ENCODE assay signal across 25 cellular contexts in genomic region chr5:66553368-66553912, GRCh38. TPM values are rescaled to one million over a fixed set of nuclear protein-coding genes. Genes with fewer than 3 reads are reported as not detected.
DNase-seq lines count a peak whose midpoint lies in the region; ATAC-seq and TF ChIP-seq lines count a peak whose summit lies in the region.
"Had no signal": no experiment of that assay in that cellular context is flagged by ENCODE, and none has a peak within 500 bp of the region (broad histone marks: within the 10 kb centered on the region; RNA-seq: fewer than 3 reads in every experiment).

No MANE protein-coding gene starts in this region.

- in situ Hi-C loops in GM13976 (cut with MboI; ENCODE audit: low sequenced_read_pairs, unreplicated experiment) (no loop called here), ACHN (cut with HindIII; ENCODE audit: low pct_ligation_motif_present, low pct_unique_long_range_greater_than_20kb, low sequenced_read_pairs) (no loop called here)

- no peaks in the 10 kb centered on the region for H3K9me2 ChIP-seq in GM23338 (ENCODE audit: insufficient read depth)

- 0 out of 2 replicates have a peak overlapping the region, but pooled peaks have one; percentile 21 for H3K27ac Mint-ChIP-seq in GM23338
- peak overlapping the region; percentile 32 for H3K27ac Mint-ChIP-seq in activated T-helper 17 cell treated with anti-CD3 and anti-CD28 coated beads, Interleukin-2, amount 50 U/mL, for 72 hours
- H3K27ac Mint-ChIP-seq: brain, nephron progenitor cell had no signal

- H3K4me3 ChIP-seq in GM23338 (no peak overlapping the region), lower lobe of right lung (no peak overlapping the region)
- H3K4me3 ChIP-seq: left ventricle myocardium inferior, mucosa of descending colon, right lobe of liver, tibial artery had no signal

- H3K4me1 ChIP-seq in GM23338 (ENCODE audit: insufficient read depth), result no peaks in the 10 kb centered on the region
- peaks cover 12% of the 10 kb centered on the region for H3K4me1 ChIP-seq in lower lobe of right lung
- H3K4me1 ChIP-seq: left ventricle myocardium inferior, right lobe of liver, tibial artery had no signal

- no peaks in the 10 kb centered on the region for H4K20me1 ChIP-seq in GM23338 (replicated peaks; ENCODE audit: insufficient read depth)

- DNase-seq in DMS53 (lab: John Stamatoyannopoulos, UW) (peak; percentile 58), GM23338 (ENCODE audit: low spot score) (no peak), lower lobe of right lung (no peak), GM13976 (ENCODE audit: low spot score) (no peak), ACHN (no peak)
- no peak for DNase-seq in activated CD4-positive, alpha-beta T cell treated with anti-CD3 and anti-CD28 coated beads for 48 hours
- no peak for DNase-seq in stimulated activated naive CD4-positive, alpha-beta T cell (lab: John Stamatoyannopoulos, UW)
- DNase-seq: activated CD4-positive, alpha-beta T cell treated with anti-CD3 and anti-CD28 coated beads, Interleukin-2, amount 50 U/mL, for 4 hours; activated CD8-positive, alpha-beta memory T cell treated with anti-CD3 and anti-CD28 coated beads, Interleukin-2, amount 50 U/mL, for 4 hours; activated effector memory CD4-positive, alpha-beta T cell treated with Interleukin-2 at 50 U/mL for 16 hours; DMS 273 treated with DMSO at 0.1 percent for 48 hours; left ventricle myocardium inferior; NCI-H1048; NCI-H187; nephron progenitor cell; right lobe of liver; Right ventricle myocardium superior; stimulated activated CD4-positive, alpha-beta T cell treated with anti-CD3 and anti-CD28 coated beads, Interleukin-4, amount 100 ng/mL, for 4 hours; T-helper 9 cell; tibial artery; WERI-Rb-1 had no signal

- no peak overlapping the region for H3K4me3 Mint-ChIP-seq in GM23338
- H3K4me3 Mint-ChIP-seq in activated T-helper 17 cell treated with anti-CD3 and anti-CD28 coated beads, Interleukin-2, amount 50 U/mL, for 72 hours, result no peak overlapping the region
- H3K4me3 Mint-ChIP-seq: activated naive CD8-positive, alpha-beta T cell treated with anti-CD3 and anti-CD28 coated beads, Interleukin-2, amount 50 U/mL, for 24 hours; brain; nephron progenitor cell had no signal

- intact Hi-C loops in lower lobe of right lung (cut with DNase I), result no loop called here

- H3K9me3 Mint-ChIP-seq in GM23338, result peaks cover 17% of the 10 kb centered on the region
- no peaks in the 10 kb centered on the region for H3K9me3 Mint-ChIP-seq in activated T-helper 17 cell treated with anti-CD3 and anti-CD28 coated beads, Interleukin-2, amount 50 U/mL, for 72 hours

- no peak overlapping the region for H2AFZ ChIP-seq in GM23338

- no peaks in the 10 kb centered on the region for H3K9me3 ChIP-seq in lower lobe of right lung
- H3K9me3 ChIP-seq: mucosa of descending colon, right lobe of liver, tibial artery had no signal

- H3K27ac ChIP-seq in GM23338 (ENCODE audit: low read depth) (no peak overlapping the region), lower lobe of right lung (no peak overlapping the region)
- H3K27ac ChIP-seq: left ventricle myocardium inferior, right lobe of liver, tibial artery, WERI-Rb-1 had no signal

- H3K27me3 ChIP-seq in GM23338 (ENCODE audit: insufficient read depth) (no peaks in the 10 kb centered on the region), lower lobe of right lung (ENCODE audit: low read depth) (no peaks in the 10 kb centered on the region)
- H3K27me3 ChIP-seq: right lobe of liver, tibial artery had no signal

- H3F3A ChIP-seq in GM23338 (replicated peaks; ENCODE audit: low read depth), result no peaks in the 10 kb centered on the region

- H3K4me1 Mint-ChIP-seq in GM23338, result no peaks in the 10 kb centered on the region
- peaks cover 8% of the 10 kb centered on the region for H3K4me1 Mint-ChIP-seq in activated T-helper 17 cell treated with anti-CD3 and anti-CD28 coated beads, Interleukin-2, amount 50 U/mL, for 72 hours
- H3K4me1 Mint-ChIP-seq: brain, nephron progenitor cell had no signal

- H3K36me3 ChIP-seq in GM23338 (ENCODE audit: insufficient read depth) (0 out of 2 replicates have a peak, but pooled peaks cover 7% of the 10 kb centered on the region), lower lobe of right lung (no peaks in the 10 kb centered on the region)
- H3K36me3 ChIP-seq: left ventricle myocardium inferior, right lobe of liver, tibial artery, WERI-Rb-1 had no signal

- H3K27me3 Mint-ChIP-seq in GM23338 (ENCODE audit: insufficient read depth, low read depth, poor library complexity), result peaks cover 2% of the 10 kb centered on the region
- H3K27me3 Mint-ChIP-seq in activated T-helper 17 cell treated with anti-CD3 and anti-CD28 coated beads, Interleukin-2, amount 50 U/mL, for 72 hours, result peaks cover 6% of the 10 kb centered on the region

- peaks cover 3% of the 10 kb centered on the region; the same call in 2 of the 3 replicates for H3K36me3 Mint-ChIP-seq in GM23338 (ENCODE audit: low read depth)
- no peaks in the 10 kb centered on the region for H3K36me3 Mint-ChIP-seq in activated T-helper 17 cell treated with anti-CD3 and anti-CD28 coated beads, Interleukin-2, amount 50 U/mL, for 72 hours (ENCODE audit: low read depth)
- H3K36me3 Mint-ChIP-seq: brain had no signal

- no peaks in the 10 kb centered on the region for H3K79me2 ChIP-seq in GM23338 (replicated peaks; ENCODE audit: insufficient read depth)

- no peak overlapping the region for H3K4me2 ChIP-seq in GM23338

- no peak for ATAC-seq in GM23338
- no peak for ATAC-seq in activated T-helper 17 cell treated with anti-CD3 and anti-CD28 coated beads, Interleukin-2, amount 50 U/mL, for 72 hours (replicated peaks)
- ATAC-seq in lower lobe of right lung, result peak; percentile 47 to 58

- TF ChIP-seq CTCF in GM23338 (conservative IDR thresholded peaks at IDR 0.05; ENCODE audit: low read depth in 2 of 2), result no peak
- TF ChIP-seq CTCF in lower lobe of right lung (IDR thresholded peaks at IDR 0.05), result no peak
- TF ChIP-seq CTCF in GM13976 (IDR thresholded peaks at IDR 0.05; ENCODE audit: borderline replicate concordance, control extremely low read depth, extremely low read depth, insufficient read depth, missing control alignments), result no peak

TF ChIP-seq in GM23338, 12 proteins besides CTCF, POLR2A, EP300 and RAD21 (continues in another document):
- no peak for TF ChIP-seq STAT1 (IDR thresholded peaks at IDR 0.05; ENCODE audit: unreplicated experiment)
- TF ChIP-seq REST (IDR thresholded peaks at IDR 0.05; ENCODE audit: unreplicated experiment), result no peak
- no peak for TF ChIP-seq POLR2AphosphoS5 (IDR thresholded peaks at IDR 0.05; ENCODE audit: low read depth)
- TF ChIP-seq NANOG (IDR thresholded peaks at IDR 0.05; ENCODE audit: borderline replicate concordance), result no peak
- TF ChIP-seq ETS1 (IDR thresholded peaks at IDR 0.05), result no peak
- no peak for TF ChIP-seq JUNB (IDR thresholded peaks at IDR 0.05; ENCODE audit: unreplicated experiment)
- TF ChIP-seq EZH2phosphoT487 (IDR thresholded peaks at IDR 0.05; ENCODE audit: unreplicated experiment), result no peak

RNA-seq across cellular contexts. Expression of gene MAST4, which starts 42.8 kb away (rescaled TPM):
- 2.7 and 8.5 TPM in 2 replicates for total RNA-seq in GM23338 (2014; rRNA removed; shearing (Covaris generic))
- 2.2 and 3.6 TPM in 2 replicates for polyA plus RNA-seq in GM23338 (2016; fragmentation: Nextera tagmentation; extraction: Ambion mirVana)
- 100 to 1,000 TPM in 1 of 2 donors, 10 to 100 TPM in 1; 42.1 to 103 TPM for total RNA-seq in activated T-helper 17 cell treated with anti-CD3 and anti-CD28 coated beads, Interleukin-2, amount 50 U/mL, for 72 hours
- total RNA-seq in lower lobe of right lung, result 56.9 TPM

Comparison
In these comparisons a context has a peak if more than half of its experiments do, and no peak if none do; other contexts are left out.
1. ATAC-seq: peak in lower lobe of right lung (2 of 2); none in GM23338 (single experiment) and activated T-helper 17 cell treated with anti-CD3 and anti-CD28 coated beads, Interleukin-2, amount 50 U/mL, for 72 hours (single experiment).